Comparison of ENCODE assay signal across 20 cellular contexts in genomic region chr1:170755791-170756190, GRCh38.
A peak's percentile ranks its signal among the peaks of the same experiment; 100 is the strongest.
DNase-seq lines count a peak whose midpoint lies in the region; FAIRE-seq and TF ChIP-seq lines count a peak whose summit lies in the region.
"Had no signal": no experiment of that assay in that cellular context is flagged by ENCODE, and none has a peak within 500 bp of the region (broad histone marks: within the 10 kb centered on the region; RNA-seq: fewer than 3 reads in every experiment).

No MANE protein-coding gene starts in this region.

- TF ChIP-seq CTCF in D721Med (IDR thresholded peaks at IDR 0.05; ENCODE audit: insufficient read depth, missing control alignments): no peak

- FAIRE-seq in D721Med (lab: Jason Lieb, UNC): peak; percentile 80
- FAIRE-seq in endometrium (lab: Jason Lieb, UNC): peak; percentile 64
- FAIRE-seq: A549, GM12891, GM19239 had no signal

- DNase-seq in D721Med (ENCODE audit: insufficient read length, low spot score) (no peak), fibroblast of peridontal ligament (ENCODE audit: extremely low read depth) (peak; percentile 85), HT-29 (ENCODE audit: low spot score) (no peak), AG20443 (ENCODE audit: low spot score) (no peak)
- DNase-seq: AML-193; Caco-2; Calu3; CD4-positive, alpha-beta T cell; CD8-positive, alpha-beta T cell; DMS 273 treated with DMSO at 0.1 percent for 48 hours; DMS153; DMS53; DMS79; DND-41; EL; GF-D8 had no signal
